ENCODE assay signal across 10 cellular contexts in the genomic region with DNA sequence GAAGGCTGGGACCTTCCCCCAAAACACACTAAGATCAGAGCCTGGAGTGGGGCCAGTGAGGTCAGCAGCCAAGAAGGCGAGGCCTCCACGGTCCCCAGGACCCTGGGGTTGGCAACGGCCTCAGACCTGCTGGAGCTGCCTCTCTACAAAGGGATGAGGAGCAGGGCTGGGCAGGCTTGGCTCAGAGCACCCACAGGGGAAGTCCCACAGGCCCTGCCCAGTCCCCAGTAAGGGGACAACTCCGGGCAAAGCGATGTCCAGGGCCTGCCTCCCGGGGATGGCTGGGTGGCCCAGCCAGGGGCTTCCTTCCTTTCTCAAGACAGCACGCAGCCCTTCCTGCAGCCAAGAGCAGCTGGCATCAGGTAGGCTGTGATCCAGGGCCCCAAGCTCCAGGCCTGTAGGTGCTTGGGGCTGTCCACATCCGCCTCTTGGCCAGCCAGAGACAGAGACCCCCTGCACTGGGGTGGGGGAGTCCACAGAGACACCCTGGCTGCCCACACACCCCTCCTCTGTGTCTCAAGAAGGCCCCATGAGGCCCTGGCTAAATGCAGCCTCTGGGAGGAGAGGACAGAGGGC. TPM values are rescaled to one million over a fixed set of nuclear protein-coding genes. Genes with fewer than 3 reads are reported as not detected.
A peak's percentile ranks its signal among the peaks of the same experiment; 100 is the strongest.
DNase-seq lines count a peak whose midpoint lies in the region; ATAC-seq and TF ChIP-seq lines count a peak whose summit lies in the region.
"Had no signal": no experiment of that assay in that cellular context is flagged by ENCODE, and none has a peak within 500 bp of the region (broad histone marks: within the 10 kb centered on the region; RNA-seq: fewer than 3 reads in every experiment).

No MANE protein-coding gene starts in this region.

- H3K9me3 ChIP-seq in colonic mucosa (no peaks in the 10 kb centered on the region), mucosa of descending colon (no peaks in the 10 kb centered on the region), thoracic aorta (no peaks in the 10 kb centered on the region)

- no peak overlapping the region for H3K9ac ChIP-seq in colonic mucosa (ENCODE audit: low read depth in 2 of 2, low read length in 2 of 2)

- no peaks in the 10 kb centered on the region for H3K27me3 ChIP-seq in colonic mucosa
- no peaks in the 10 kb centered on the region for H3K27me3 ChIP-seq in thoracic aorta (replicated peaks; ENCODE audit: insufficient read depth)

- peaks cover 10% of the 10 kb centered on the region for H3K4me1 ChIP-seq in colonic mucosa
- H3K4me1 ChIP-seq in mucosa of descending colon (ENCODE audit: low read depth): peaks cover 19% of the 10 kb centered on the region
- peaks cover 43 to 77% of the 10 kb centered on the region in 2 donors for H3K4me1 ChIP-seq in thoracic aorta (ENCODE audit: control insufficient read depth in 1 of 2, low read depth in 2 of 2)

- no peak overlapping the region for H3K4me3 ChIP-seq in colonic mucosa
- H3K4me3 ChIP-seq in mucosa of descending colon: no peak overlapping the region
- peak overlapping the region; percentile 56 for H3K4me3 ChIP-seq in thoracic aorta

- DNase-seq in activated CD4-positive, CD25-positive, alpha-beta regulatory T cell treated with anti-CD3 and anti-CD28 coated beads, Interleukin-2, amount 50 U/mL, for 72 hours: peak; percentile 29
- DNase-seq in colonic mucosa (peak; percentile 18), mucosa of descending colon (peak; percentile 2 to 56 (median 31)), thoracic aorta (ENCODE audit: low spot score) (peak; percentile 22), NCI-H2171 (lab: John Stamatoyannopoulos, UW) (no peak), DMS79 (lab: John Stamatoyannopoulos, UW) (no peak)
- DNase-seq: effector memory CD4-positive, alpha-beta T cell; NCI-H524 treated with DMSO at 0.1 percent for 48 hours had no signal

- TF ChIP-seq CTCF in colonic mucosa (IDR thresholded peaks at IDR 0.05) (no peak), mucosa of descending colon (IDR thresholded peaks at IDR 0.05) (no peak), thoracic aorta (IDR thresholded peaks at IDR 0.05) (no peak)

- peak overlapping the region; percentile 4 for H3K27ac ChIP-seq in colonic mucosa
- H3K27ac ChIP-seq in thoracic aorta: peak overlapping the region; percentile 91 to 93

- ATAC-seq in activated CD4-positive, CD25-positive, alpha-beta regulatory T cell treated with anti-CD3 and anti-CD28 coated beads, Interleukin-2, amount 50 U/mL, for 24 hours: no peak
- ATAC-seq in mucosa of descending colon (no peak), thoracic aorta (ENCODE audit: insufficient number of reproducible peaks, low FRiP score, low read depth) (no peak), HG02798 (IDR thresholded peaks at IDR 0.05; ENCODE audit: poor library complexity, unreplicated experiment) (no peak)

- peaks cover 10% of the 10 kb centered on the region for H3K36me3 ChIP-seq in colonic mucosa
- peaks cover 3% of the 10 kb centered on the region for H3K36me3 ChIP-seq in mucosa of descending colon (ENCODE audit: low read depth)
- H3K36me3 ChIP-seq in thoracic aorta: peaks cover 25% of the 10 kb centered on the region

- intact Hi-C loops in colonic mucosa (cut with DNase I) (no loop called here), mucosa of descending colon (cut with DNase I, micrococcal nuclease) (no loop called here)

RNA-seq across cellular contexts. Expression of a gene that starts 5.7 kb away (rescaled TPM):
- total RNA-seq in colonic mucosa (10 to 100 TPM; 36.7 to 43.3 TPM), mucosa of descending colon (10 to 100 TPM; 46.6 to 59.6 (median 52.6) TPM), thoracic aorta (100 to 1,000 TPM in 1 of 2 donors, 10 to 100 TPM in 1; 93.1 to 105 TPM)

RNA-seq across cellular contexts. Expression of a gene that starts 14.3 kb away (rescaled TPM):
- total RNA-seq in colonic mucosa (10 to 100 TPM in 1 of 2 donors, 1 to 10 TPM in 1; 9.1 to 13.0 TPM), mucosa of descending colon (10 to 100 TPM in 2 of 3 donors, 1 to 10 TPM in 1; 9.9 to 13.7 (median 11.4) TPM), thoracic aorta (10 to 100 TPM in 1 of 2 donors, 1 to 10 TPM in 1; 6.5 to 12.9 TPM)

RNA-seq across cellular contexts. Expression of a gene that starts 14.3 kb away (rescaled TPM):
- total RNA-seq in colonic mucosa (1 to 10 TPM; 1.6 to 2.8 TPM), mucosa of descending colon (1 to 10 TPM; 1.4 to 4.6 (median 1.4) TPM), thoracic aorta (1 to 10 TPM; 3.2 to 3.5 TPM)

Comparison
In these comparisons a context has a peak if more than half of its experiments do, and no peak if none do; other contexts are left out.
1. DNase-seq: peak in activated CD4-positive, CD25-positive, alpha-beta regulatory T cell treated with anti-CD3 and anti-CD28 coated beads, Interleukin-2, amount 50 U/mL, for 72 hours (single experiment), colonic mucosa (single experiment), mucosa of descending colon (3 of 3) and thoracic aorta (single experiment); none in NCI-H2171 (single experiment) and DMS79 (single experiment).